9 cellular contexts compared by ENCODE assay signal in genomic region chr17:2412561-2413021, GRCh38. TPM values are rescaled to one million over a fixed set of nuclear protein-coding genes. Genes with fewer than 3 reads are reported as not detected.
DNase-seq lines count a peak whose midpoint lies in the region; ATAC-seq and TF ChIP-seq lines count a peak whose summit lies in the region.
"Had no signal": no experiment of that assay in that cellular context is flagged by ENCODE, and none has a peak within 500 bp of the region (broad histone marks: within the 10 kb centered on the region; RNA-seq: fewer than 3 reads in every experiment).

No MANE protein-coding gene starts in this region.

- H3K27ac ChIP-seq in RWPE2 (ENCODE audit: poor library complexity, severe bottlenecking) = no peak overlapping the region

- H3K9me3 ChIP-seq in BE2C = no peaks in the 10 kb centered on the region
- H3K9me3 ChIP-seq in RWPE2 (ENCODE audit: severe bottlenecking) = no peaks in the 10 kb centered on the region

- H3K27me3 ChIP-seq in BE2C = no peaks in the 10 kb centered on the region
- H3K27me3 ChIP-seq in RWPE2 (ENCODE audit: insufficient read depth, poor library complexity, severe bottlenecking) = no peaks in the 10 kb centered on the region

- H3K4me1 ChIP-seq in BE2C (no peaks in the 10 kb centered on the region), RWPE2 (ENCODE audit: insufficient read depth, poor library complexity, severe bottlenecking) (peaks cover 4% of the 10 kb centered on the region)

- ATAC-seq in RWPE2 (ENCODE audit: low read depth) (peak; percentile 25; the same call in 1 of the 3 replicates), GM18870 (IDR thresholded peaks at IDR 0.05; ENCODE audit: unreplicated experiment) (no peak), GM19395 (IDR thresholded peaks at IDR 0.05; ENCODE audit: unreplicated experiment) (no peak)

- H3K36me3 Mint-ChIP-seq in osteocyte (ENCODE audit: unreplicated experiment) = no peaks in the 10 kb centered on the region

- peak overlapping the region; percentile 87 for H3K27ac Mint-ChIP-seq in osteocyte (ENCODE audit: unreplicated experiment)

- H3K27me3 Mint-ChIP-seq in osteocyte (ENCODE audit: unreplicated experiment) = no peaks in the 10 kb centered on the region

- peaks cover 41% of the 10 kb centered on the region for H3K4me1 Mint-ChIP-seq in osteocyte (ENCODE audit: unreplicated experiment)

- TF ChIP-seq CTCF in BE2C (IDR thresholded peaks at IDR 0.05; ENCODE audit: low read depth, low read length) = peak; percentile 41; the same call in 1 of the 2 replicates
- TF ChIP-seq CTCF in RWPE2 (IDR thresholded peaks at IDR 0.05; ENCODE audit: poor library complexity, severe bottlenecking) = peak; percentile 24
- TF ChIP-seq CTCF in osteocyte (IDR thresholded peaks at IDR 0.05) = peak; percentile 51

- no peaks in the 10 kb centered on the region for H3K9me3 Mint-ChIP-seq in osteocyte (ENCODE audit: unreplicated experiment)

- H3K36me3 ChIP-seq in BE2C = 0 out of 2 replicates have a peak, but pooled peaks cover 6% of the 10 kb centered on the region
- peaks cover 27% of the 10 kb centered on the region for H3K36me3 ChIP-seq in RWPE2 (ENCODE audit: low read depth)

- H3K4me3 ChIP-seq in BE2C (ENCODE audit: low read depth, low read length) (no peak overlapping the region), RWPE2 (ENCODE audit: severe bottlenecking) (no peak overlapping the region)

- H3K4me3 Mint-ChIP-seq in osteocyte (ENCODE audit: unreplicated experiment) = no peak overlapping the region

- DNase-seq in BE2C (peak; percentile 69), RWPE2 (ENCODE audit: low spot score) (no peak), fibroblast of peridontal ligament (ENCODE audit: extremely low read depth) (peak; percentile 54), osteocyte (ENCODE audit: extremely low spot score, unreplicated experiment) (no peak), NCI-H82 treated with DMSO at 0.1 percent for 48 hours (lab: John Stamatoyannopoulos, UW; ENCODE audit: unreplicated experiment) (no peak), NCI-H1436 treated with DMSO at 0.1 percent for 48 hours (lab: John Stamatoyannopoulos, UW) (no peak)
- DNase-seq: stimulated activated CD4-positive, alpha-beta T cell treated with anti-CD3 and anti-CD28 coated beads, Interleukin-4, amount 100 ng/mL, for 24 hours had no signal

RNA-seq across cellular contexts. Expression of gene MNT, which starts 11.7 kb away (rescaled TPM):
- polyA plus RNA-seq in BE2C (2012; ENCODE audit: insufficient read depth, insufficient read length, low read depth) = 22.8 TPM
- total RNA-seq in osteocyte = 30.4 and 35.6 TPM in 2 replicates

Comparison
In these comparisons a context has a peak if more than half of its experiments do, and no peak if none do; other contexts are left out.
1. DNase-seq: peak in BE2C (single experiment) and fibroblast of peridontal ligament (single experiment); none in RWPE2 (single experiment), osteocyte (single experiment), NCI-H82 treated with DMSO at 0.1 percent for 48 hours (single experiment) and NCI-H1436 treated with DMSO at 0.1 percent for 48 hours (single experiment).
2. Peak in every context shown above with its lines, with median percentiles within 50 percentile points of each other: CTCF ChIP-seq.